21 cellular contexts compared by ENCODE assay signal in the genomic region with DNA sequence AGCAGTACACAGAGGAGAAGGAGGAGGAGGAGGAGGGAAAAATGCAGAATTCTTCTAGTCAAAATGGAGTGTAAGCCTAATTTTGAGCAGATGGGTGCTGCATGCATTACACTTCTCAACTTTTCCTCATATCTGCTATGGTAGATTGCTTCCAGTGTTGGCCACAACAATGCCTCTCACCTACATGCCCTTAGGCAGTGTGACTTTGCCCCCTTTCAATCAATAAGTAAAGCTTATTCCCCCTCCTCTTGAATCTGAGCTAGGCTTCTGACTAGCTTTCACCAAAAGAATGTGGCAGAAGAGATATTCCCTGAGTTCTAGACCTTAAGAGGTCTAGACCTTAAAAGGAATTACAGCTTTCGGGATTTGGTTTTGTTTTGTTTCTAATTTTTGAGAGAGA.
"Had no signal": no experiment of that assay in that cellular context is flagged by ENCODE, and none has a peak within 500 bp of the region (broad histone marks: within the 10 kb centered on the region; RNA-seq: fewer than 3 reads in every experiment).

No MANE protein-coding gene starts in this region.

- H3K27me3 ChIP-seq: dorsolateral prefrontal cortex, heart left ventricle, right atrium auricular region, stomach, transverse colon had no signal

- H3K27ac Mint-ChIP-seq: naive B cell, nephron progenitor cell had no signal

- H3K9me3 ChIP-seq: heart left ventricle, right atrium auricular region, stomach, thoracic aorta, transverse colon had no signal

- H3K27ac ChIP-seq: coronary artery, dorsolateral prefrontal cortex, heart left ventricle, right atrium auricular region, stomach, thoracic aorta, transverse colon had no signal

- H3K4me3 Mint-ChIP-seq: nephron progenitor cell had no signal

- DNase-seq: dorsolateral prefrontal cortex; effector CD8-positive, alpha-beta T cell; heart left ventricle; hippocampal formation; left colon; left ventricle myocardium superior; mesenchymal stem cell; naive B cell; nephron progenitor cell; occipital lobe; small intestine; stimulated activated CD4-positive, alpha-beta T cell treated with anti-CD3 and anti-CD28 coated beads, Interleukin-12 subunit alpha, Interleukin-12 subunit beta, amount 100 ng/mL, for 4 hours; stimulated activated naive CD4-positive, alpha-beta T cell; stomach; substantia nigra; transverse colon had no signal

- ATAC-seq: esophagus mucosa, heart left ventricle, left colon, left ventricle myocardium superior had no signal

- H3K36me3 ChIP-seq: right atrium auricular region, thoracic aorta, transverse colon had no signal

- H3K4me3 ChIP-seq: coronary artery, dorsolateral prefrontal cortex, heart left ventricle, lung, right atrium auricular region, stomach, thoracic aorta, transverse colon had no signal
